Comparison of ENCODE assay signal across 1 cellular context in genomic region chr3:117963858-117964257, GRCh38.
TF ChIP-seq lines count a peak whose summit lies in the region.

No MANE protein-coding gene starts in this region.

TF ChIP-seq in GM23338, 12 proteins besides CTCF, POLR2A, EP300 and RAD21 (continued from another document):
- no peak for TF ChIP-seq ZNF462 (CRISPR knock-in tag; IDR thresholded peaks at IDR 0.05)
- no peak for TF ChIP-seq ZNF331 (CRISPR knock-in tag; IDR thresholded peaks at IDR 0.05; ENCODE audit: low read depth)
- TF ChIP-seq EZH2phosphoT487 (IDR thresholded peaks at IDR 0.05; ENCODE audit: unreplicated experiment) = no peak
- no peak for TF ChIP-seq ETS1 (IDR thresholded peaks at IDR 0.05)
- TF ChIP-seq REST (IDR thresholded peaks at IDR 0.05; ENCODE audit: unreplicated experiment) = no peak
